1 cellular context compared by ENCODE assay signal in the genomic region with DNA sequence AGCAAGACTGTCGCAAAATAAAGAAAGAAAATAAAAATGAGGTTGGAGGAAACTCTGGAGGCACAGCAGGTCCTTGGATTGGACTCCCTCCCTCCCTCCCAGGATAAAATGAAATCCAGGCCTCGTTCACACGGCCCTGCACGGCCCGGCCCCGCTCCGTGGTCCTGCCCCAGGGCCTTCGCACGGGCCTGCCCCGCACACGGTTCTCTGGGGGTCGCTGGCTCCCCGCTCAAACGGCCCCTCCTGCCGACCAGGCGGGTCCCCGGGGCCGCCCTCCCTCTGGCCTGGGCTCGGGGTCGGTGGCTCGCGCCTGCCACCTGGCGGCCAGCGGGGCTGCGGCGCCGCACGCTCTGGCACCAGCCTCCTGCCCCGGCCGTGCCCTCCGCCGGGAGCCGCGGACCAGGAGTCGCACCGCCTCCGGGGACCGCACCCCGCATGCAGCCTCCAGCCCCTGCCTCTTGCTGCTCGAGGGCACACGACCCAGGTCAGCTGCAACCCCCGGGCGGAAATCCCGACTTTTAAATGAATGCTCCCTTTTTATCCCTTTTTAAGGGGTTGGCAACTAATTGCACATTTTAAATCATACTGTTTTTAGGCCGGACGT.
TF ChIP-seq lines count a peak whose summit lies in the region.

No MANE protein-coding gene starts in this region.

TF ChIP-seq in HepG2, 621 proteins besides CTCF, POLR2A, EP300 and RAD21 (continued from another document and continues in another):
- TF ChIP-seq, protein P1, sequence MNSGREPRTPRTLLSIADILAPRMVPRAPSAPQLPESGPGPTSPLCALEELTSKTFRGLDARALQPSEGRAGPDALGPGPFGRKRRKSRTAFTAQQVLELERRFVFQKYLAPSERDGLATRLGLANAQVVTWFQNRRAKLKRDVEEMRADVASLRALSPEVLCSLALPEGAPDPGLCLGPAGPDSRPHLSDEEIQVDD (CRISPR knock-in tag; IDR thresholded peaks at IDR 0.05; ENCODE audit: borderline replicate concordance) = no peak
- TF ChIP-seq TBX3 (IDR thresholded peaks at IDR 0.05; ENCODE audit: borderline replicate concordance) (no peak), ZNF773 (CRISPR knock-in tag; IDR thresholded peaks at IDR 0.05; ENCODE audit: borderline replicate concordance) (no peak), NR1H2 (CRISPR knock-in tag; IDR thresholded peaks at IDR 0.05; ENCODE audit: borderline replicate concordance, low read depth) (no peak), NFYC (CRISPR knock-in tag; IDR thresholded peaks at IDR 0.05) (no peak), SRSF1 (optimal IDR thresholded peaks at IDR 0.05; ENCODE audit: low read depth, low read length) (peak; percentile 1), CENPX (CRISPR knock-in tag; IDR thresholded peaks at IDR 0.05) (no peak), AGO1 (IDR thresholded peaks at IDR 0.05; ENCODE audit: low read depth, low read length, poor library complexity, severe bottlenecking) (peak; percentile 29), RELA (CRISPR knock-in tag; IDR thresholded peaks at IDR 0.05) (no peak), EED (CRISPR knock-in tag; IDR thresholded peaks at IDR 0.05) (0 out of 2 replicates have a peak, but pooled peaks have one; percentile 26), ELF4 (CRISPR knock-in tag; IDR thresholded peaks at IDR 0.05; ENCODE audit: borderline replicate concordance) (no peak), MEIS2 (CRISPR knock-in tag; IDR thresholded peaks at IDR 0.05) (peak; percentile 61; the same call in 1 of the 2 replicates), ZFP1 (CRISPR knock-in tag; IDR thresholded peaks at IDR 0.05) (no peak), SATB2 (CRISPR knock-in tag; IDR thresholded peaks at IDR 0.05) (peak; percentile 28; the same call in 1 of the 2 replicates), ZNF205 (CRISPR knock-in tag; IDR thresholded peaks at IDR 0.05) (no peak), KDM6A (CRISPR knock-in tag; IDR thresholded peaks at IDR 0.05; ENCODE audit: low read depth) (no peak), NR3C1 (CRISPR knock-in tag; IDR thresholded peaks at IDR 0.05) (no peak), NFKB2 (CRISPR knock-in tag; IDR thresholded peaks at IDR 0.05; ENCODE audit: borderline replicate concordance) (no peak), ZNF382 (CRISPR knock-in tag; IDR thresholded peaks at IDR 0.05; ENCODE audit: borderline replicate concordance) (no peak), HNRNPUL1 (IDR thresholded peaks at IDR 0.05; ENCODE audit: low read depth, low read length) (no peak), GFI1 (CRISPR knock-in tag; IDR thresholded peaks at IDR 0.05; ENCODE audit: borderline replicate concordance) (peak; percentile 29; the same call in 1 of the 2 replicates), ZNF709 (CRISPR knock-in tag; IDR thresholded peaks at IDR 0.05) (peak; percentile 44; the same call in 1 of the 2 replicates), BRCA1 (CRISPR knock-in tag; IDR thresholded peaks at IDR 0.05) (no peak), ZNF782 (CRISPR knock-in tag; IDR thresholded peaks at IDR 0.05; ENCODE audit: borderline replicate concordance) (no peak), TGIF2 (CRISPR knock-in tag; IDR thresholded peaks at IDR 0.05) (0 out of 2 replicates have a peak, but pooled peaks have one; percentile 25), ZNF562 (CRISPR knock-in tag; IDR thresholded peaks at IDR 0.05; ENCODE audit: borderline replicate concordance) (no peak), IRX3 (CRISPR knock-in tag; IDR thresholded peaks at IDR 0.05; ENCODE audit: borderline replicate concordance, low read depth) (0 out of 2 replicates have a peak, but pooled peaks have one; percentile 56)
- TF ChIP-seq, protein P2, sequence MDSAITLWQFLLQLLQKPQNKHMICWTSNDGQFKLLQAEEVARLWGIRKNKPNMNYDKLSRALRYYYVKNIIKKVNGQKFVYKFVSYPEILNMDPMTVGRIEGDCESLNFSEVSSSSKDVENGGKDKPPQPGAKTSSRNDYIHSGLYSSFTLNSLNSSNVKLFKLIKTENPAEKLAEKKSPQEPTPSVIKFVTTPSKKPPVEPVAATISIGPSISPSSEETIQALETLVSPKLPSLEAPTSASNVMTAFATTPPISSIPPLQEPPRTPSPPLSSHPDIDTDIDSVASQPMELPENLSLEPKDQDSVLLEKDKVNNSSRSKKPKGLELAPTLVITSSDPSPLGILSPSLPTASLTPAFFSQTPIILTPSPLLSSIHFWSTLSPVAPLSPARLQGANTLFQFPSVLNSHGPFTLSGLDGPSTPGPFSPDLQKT (CRISPR knock-in tag; IDR thresholded peaks at IDR 0.05; ENCODE audit: borderline replicate concordance) = no peak
- TF ChIP-seq, protein P3, sequence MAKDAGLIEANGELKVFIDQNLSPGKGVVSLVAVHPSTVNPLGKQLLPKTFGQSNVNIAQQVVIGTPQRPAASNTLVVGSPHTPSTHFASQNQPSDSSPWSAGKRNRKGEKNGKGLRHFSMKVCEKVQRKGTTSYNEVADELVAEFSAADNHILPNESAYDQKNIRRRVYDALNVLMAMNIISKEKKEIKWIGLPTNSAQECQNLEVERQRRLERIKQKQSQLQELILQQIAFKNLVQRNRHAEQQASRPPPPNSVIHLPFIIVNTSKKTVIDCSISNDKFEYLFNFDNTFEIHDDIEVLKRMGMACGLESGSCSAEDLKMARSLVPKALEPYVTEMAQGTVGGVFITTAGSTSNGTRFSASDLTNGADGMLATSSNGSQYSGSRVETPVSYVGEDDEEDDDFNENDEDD (CRISPR knock-in tag; IDR thresholded peaks at IDR 0.05; ENCODE audit: borderline replicate concordance) = no peak
- TF ChIP-seq, protein P4, sequence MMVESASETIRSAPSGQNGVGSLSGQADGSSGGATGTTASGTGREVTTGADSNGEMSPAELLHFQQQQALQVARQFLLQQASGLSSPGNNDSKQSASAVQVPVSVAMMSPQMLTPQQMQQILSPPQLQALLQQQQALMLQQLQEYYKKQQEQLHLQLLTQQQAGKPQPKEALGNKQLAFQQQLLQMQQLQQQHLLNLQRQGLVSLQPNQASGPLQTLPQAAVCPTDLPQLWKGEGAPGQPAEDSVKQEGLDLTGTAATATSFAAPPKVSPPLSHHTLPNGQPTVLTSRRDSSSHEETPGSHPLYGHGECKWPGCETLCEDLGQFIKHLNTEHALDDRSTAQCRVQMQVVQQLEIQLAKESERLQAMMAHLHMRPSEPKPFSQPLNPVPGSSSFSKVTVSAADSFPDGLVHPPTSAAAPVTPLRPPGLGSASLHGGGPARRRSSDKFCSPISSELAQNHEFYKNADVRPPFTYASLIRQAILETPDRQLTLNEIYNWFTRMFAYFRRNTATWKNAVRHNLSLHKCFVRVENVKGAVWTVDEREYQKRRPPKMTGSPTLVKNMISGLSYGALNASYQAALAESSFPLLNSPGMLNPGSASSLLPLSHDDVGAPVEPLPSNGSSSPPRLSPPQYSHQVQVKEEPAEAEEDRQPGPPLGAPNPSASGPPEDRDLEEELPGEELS (CRISPR knock-in tag; IDR thresholded peaks at IDR 0.05) = no peak; the same call in 1 of the 2 replicates
- TF ChIP-seq, protein P5, sequence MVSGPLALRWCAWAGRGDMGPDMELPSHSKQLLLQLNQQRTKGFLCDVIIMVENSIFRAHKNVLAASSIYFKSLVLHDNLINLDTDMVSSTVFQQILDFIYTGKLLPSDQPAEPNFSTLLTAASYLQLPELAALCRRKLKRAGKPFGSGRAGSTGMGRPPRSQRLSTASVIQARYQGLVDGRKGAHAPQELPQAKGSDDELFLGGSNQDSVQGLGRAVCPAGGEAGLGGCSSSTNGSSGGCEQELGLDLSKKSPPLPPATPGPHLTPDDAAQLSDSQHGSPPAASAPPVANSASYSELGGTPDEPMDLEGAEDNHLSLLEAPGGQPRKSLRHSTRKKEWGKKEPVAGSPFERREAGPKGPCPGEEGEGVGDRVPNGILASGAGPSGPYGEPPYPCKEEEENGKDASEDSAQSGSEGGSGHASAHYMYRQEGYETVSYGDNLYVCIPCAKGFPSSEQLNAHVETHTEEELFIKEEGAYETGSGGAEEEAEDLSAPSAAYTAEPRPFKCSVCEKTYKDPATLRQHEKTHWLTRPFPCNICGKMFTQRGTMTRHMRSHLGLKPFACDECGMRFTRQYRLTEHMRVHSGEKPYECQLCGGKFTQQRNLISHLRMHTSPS (CRISPR knock-in tag; IDR thresholded peaks at IDR 0.05; ENCODE audit: low read depth) = peak; percentile 25; the same call in 1 of the 2 replicates
- TF ChIP-seq, protein P6, sequence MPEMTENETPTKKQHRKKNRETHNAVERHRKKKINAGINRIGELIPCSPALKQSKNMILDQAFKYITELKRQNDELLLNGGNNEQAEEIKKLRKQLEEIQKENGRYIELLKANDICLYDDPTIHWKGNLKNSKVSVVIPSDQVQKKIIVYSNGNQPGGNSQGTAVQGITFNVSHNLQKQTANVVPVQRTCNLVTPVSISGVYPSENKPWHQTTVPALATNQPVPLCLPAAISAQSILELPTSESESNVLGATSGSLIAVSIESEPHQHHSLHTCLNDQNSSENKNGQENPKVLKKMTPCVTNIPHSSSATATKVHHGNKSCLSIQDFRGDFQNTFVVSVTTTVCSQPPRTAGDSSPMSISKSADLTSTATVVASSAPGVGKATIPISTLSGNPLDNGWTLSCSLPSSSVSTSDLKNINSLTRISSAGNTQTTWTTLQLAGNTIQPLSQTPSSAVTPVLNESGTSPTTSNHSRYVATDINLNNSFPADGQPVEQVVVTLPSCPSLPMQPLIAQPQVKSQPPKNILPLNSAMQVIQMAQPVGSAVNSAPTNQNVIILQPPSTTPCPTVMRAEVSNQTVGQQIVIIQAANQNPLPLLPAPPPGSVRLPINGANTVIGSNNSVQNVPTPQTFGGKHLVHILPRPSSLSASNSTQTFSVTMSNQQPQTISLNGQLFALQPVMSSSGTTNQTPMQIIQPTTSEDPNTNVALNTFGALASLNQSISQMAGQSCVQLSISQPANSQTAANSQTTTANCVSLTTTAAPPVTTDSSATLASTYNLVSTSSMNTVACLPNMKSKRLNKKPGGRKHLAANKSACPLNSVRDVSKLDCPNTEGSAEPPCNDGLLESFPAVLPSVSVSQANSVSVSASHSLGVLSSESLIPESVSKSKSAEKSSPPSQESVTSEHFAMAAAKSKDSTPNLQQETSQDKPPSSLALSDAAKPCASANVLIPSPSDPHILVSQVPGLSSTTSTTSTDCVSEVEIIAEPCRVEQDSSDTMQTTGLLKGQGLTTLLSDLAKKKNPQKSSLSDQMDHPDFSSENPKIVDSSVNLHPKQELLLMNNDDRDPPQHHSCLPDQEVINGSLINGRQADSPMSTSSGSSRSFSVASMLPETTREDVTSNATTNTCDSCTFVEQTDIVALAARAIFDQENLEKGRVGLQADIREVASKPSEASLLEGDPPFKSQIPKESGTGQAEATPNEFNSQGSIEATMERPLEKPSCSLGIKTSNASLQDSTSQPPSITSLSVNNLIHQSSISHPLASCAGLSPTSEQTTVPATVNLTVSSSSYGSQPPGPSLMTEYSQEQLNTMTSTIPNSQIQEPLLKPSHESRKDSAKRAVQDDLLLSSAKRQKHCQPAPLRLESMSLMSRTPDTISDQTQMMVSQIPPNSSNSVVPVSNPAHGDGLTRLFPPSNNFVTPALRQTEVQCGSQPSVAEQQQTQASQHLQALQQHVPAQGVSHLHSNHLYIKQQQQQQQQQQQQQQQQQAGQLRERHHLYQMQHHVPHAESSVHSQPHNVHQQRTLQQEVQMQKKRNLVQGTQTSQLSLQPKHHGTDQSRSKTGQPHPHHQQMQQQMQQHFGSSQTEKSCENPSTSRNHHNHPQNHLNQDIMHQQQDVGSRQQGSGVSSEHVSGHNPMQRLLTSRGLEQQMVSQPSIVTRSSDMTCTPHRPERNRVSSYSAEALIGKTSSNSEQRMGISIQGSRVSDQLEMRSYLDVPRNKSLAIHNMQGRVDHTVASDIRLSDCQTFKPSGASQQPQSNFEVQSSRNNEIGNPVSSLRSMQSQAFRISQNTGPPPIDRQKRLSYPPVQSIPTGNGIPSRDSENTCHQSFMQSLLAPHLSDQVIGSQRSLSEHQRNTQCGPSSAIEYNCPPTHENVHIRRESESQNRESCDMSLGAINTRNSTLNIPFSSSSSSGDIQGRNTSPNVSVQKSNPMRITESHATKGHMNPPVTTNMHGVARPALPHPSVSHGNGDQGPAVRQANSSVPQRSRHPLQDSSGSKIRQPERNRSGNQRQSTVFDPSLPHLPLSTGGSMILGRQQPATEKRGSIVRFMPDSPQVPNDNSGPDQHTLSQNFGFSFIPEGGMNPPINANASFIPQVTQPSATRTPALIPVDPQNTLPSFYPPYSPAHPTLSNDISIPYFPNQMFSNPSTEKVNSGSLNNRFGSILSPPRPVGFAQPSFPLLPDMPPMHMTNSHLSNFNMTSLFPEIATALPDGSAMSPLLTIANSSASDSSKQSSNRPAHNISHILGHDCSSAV (CRISPR knock-in tag; IDR thresholded peaks at IDR 0.05; ENCODE audit: borderline replicate concordance) = no peak
- TF ChIP-seq, protein P7, sequence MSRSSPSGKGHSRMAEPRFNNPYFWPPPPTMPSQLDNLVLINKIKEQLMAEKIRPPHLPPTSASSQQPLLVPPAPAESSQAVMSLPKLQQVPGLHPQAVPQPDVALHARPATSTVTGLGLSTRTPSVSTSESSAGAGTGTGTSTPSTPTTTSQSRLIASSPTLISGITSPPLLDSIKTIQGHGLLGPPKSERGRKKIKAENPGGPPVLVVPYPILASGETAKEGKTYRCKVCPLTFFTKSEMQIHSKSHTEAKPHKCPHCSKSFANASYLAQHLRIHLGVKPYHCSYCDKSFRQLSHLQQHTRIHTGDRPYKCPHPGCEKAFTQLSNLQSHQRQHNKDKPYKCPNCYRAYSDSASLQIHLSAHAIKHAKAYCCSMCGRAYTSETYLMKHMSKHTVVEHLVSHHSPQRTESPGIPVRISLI (CRISPR knock-in tag; IDR thresholded peaks at IDR 0.05; ENCODE audit: borderline replicate concordance) = no peak; the same call in 1 of the 2 replicates
- TF ChIP-seq, protein P8, sequence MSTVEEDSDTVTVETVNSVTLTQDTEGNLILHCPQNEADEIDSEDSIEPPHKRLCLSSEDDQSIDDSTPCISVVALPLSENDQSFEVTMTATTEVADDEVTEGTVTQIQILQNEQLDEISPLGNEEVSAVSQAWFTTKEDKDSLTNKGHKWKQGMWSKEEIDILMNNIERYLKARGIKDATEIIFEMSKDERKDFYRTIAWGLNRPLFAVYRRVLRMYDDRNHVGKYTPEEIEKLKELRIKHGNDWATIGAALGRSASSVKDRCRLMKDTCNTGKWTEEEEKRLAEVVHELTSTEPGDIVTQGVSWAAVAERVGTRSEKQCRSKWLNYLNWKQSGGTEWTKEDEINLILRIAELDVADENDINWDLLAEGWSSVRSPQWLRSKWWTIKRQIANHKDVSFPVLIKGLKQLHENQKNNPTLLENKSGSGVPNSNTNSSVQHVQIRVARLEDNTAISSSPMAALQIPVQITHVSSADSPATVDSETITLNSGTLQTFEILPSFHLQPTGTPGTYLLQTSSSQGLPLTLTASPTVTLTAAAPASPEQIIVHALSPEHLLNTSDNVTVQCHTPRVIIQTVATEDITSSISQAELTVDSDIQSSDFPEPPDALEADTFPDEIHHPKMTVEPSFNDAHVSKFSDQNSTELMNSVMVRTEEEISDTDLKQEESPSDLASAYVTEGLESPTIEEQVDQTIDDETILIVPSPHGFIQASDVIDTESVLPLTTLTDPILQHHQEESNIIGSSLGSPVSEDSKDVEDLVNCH (CRISPR knock-in tag; IDR thresholded peaks at IDR 0.05) = no peak
- TF ChIP-seq, protein P9, sequence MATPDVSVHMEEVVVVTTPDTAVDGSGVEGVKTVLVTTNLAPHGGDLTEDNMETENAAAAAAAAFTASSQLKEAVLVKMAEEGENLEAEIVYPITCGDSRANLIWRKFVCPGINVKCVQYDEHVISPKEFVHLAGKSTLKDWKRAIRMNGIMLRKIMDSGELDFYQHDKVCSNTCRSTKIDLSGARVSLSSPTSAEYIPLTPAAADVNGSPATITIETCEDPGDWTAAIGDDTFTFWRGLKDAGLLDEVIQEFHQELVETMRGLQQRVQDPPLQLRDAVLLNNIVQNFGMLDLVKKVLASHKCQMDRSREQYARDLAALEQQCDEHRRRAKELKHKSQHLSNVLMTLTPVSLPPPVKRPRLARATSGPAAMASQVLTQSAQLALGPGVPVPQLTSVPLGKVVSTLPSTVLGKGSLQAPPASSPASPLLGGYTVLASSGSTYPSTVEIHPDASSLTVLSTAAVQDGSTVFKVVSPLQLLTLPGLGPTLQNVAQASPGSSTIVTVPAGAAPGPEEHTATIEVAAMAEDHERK (CRISPR knock-in tag; IDR thresholded peaks at IDR 0.05; ENCODE audit: low read depth) = no peak
